In genomic region chr16:77276686-77277085, GRCh38 we compare ENCODE assay signal across 15 cellular contexts.
"Had no signal": no experiment of that assay in that cellular context is flagged by ENCODE, and none has a peak within 500 bp of the region (broad histone marks: within the 10 kb centered on the region; RNA-seq: fewer than 3 reads in every experiment).

No MANE protein-coding gene starts in this region.

- DNase-seq: activated B cell treated with CpG ODN at 0.5 μM for 24 hours; activated CD4-positive, alpha-beta T cell treated with anti-CD3 and anti-CD28 coated beads, Interleukin-2, amount 50 U/mL, for 1 hour; activated naive CD4-positive, alpha-beta T cell treated with anti-CD3 and anti-CD28 coated beads for 36 hours; activated T-cell treated with anti-CD3 and anti-CD28 coated beads for 4 hours; colonic mucosa; effector CD8-positive, alpha-beta T cell; hippocampal formation; ovary; sigmoid colon; stimulated activated CD4-positive, alpha-beta T cell treated with anti-CD3 and anti-CD28 coated beads, Interleukin-2, amount 100 ng/mL, for 48 hours; stimulated activated naive CD4-positive, alpha-beta T cell treated with Interleukin-2 at 50 U/mL for 16 hours; upper lobe of right lung had no signal

- H3K27me3 ChIP-seq: colonic mucosa, ovary, sigmoid colon, upper lobe of right lung had no signal

- H3K36me3 ChIP-seq: colonic mucosa, neural progenitor cell, ovary, sigmoid colon, upper lobe of right lung had no signal

- FAIRE-seq: TTC549 had no signal

- H3K4me3 ChIP-seq: colonic mucosa, neural progenitor cell, ovary, sigmoid colon, upper lobe of right lung had no signal

- ATAC-seq: activated T-helper 17 cell treated with anti-CD3 and anti-CD28 coated beads, Interleukin-2, amount 50 U/mL, for 72 hours; upper lobe of right lung had no signal
